Comparison of ENCODE assay signal across 8 cellular contexts in the genomic region with DNA sequence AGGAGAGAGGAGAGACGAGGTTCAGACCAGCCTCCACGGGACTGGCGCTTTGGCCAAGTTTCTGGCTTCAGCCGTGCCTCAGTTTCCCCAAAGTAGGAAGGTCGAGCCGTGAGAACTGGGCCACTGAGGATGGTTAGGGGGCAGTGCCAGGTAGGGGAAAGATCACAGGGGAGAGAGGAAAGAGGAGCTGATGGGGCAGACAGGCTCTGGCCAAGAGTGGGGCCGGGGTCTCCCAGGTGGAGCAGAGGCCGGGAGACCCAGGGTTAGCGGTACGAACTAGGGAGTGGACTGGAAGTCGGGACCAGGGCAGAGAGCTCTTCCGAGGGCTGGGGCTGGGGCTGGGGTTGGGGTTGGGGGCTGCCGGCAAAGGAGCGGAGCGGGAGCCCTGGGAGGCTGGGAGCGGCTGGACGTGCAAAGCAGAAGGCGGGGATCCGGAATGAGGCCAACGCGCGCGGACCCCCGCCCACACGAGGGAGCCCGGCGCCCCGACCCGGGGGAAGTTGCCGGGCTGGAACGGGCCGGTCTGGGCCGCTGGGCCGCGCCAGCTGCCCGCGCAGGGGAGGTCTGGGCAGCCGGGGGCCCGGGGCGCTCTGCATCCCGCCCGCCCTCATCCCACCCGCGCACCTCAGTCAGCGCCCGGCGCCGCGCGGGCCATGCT. TPM values are rescaled to one million over a fixed set of nuclear protein-coding genes. Genes with fewer than 3 reads are reported as not detected.
DNase-seq lines count a peak whose midpoint lies in the region; ATAC-seq and TF ChIP-seq lines count a peak whose summit lies in the region.

No MANE protein-coding gene starts in this region.

- H3K27ac ChIP-seq in brain microvascular endothelial cell (peak overlapping the region; percentile 89), lung (ENCODE audit: low read depth in 1 of 2, low read length in 1 of 2) (peak overlapping the region; percentile 64 to 85), upper lobe of right lung (peak overlapping the region; percentile 77)

- in situ Hi-C loops in brain microvascular endothelial cell (cut with HindIII; ENCODE audit: low pct_ligation_motif_present, low sequenced_read_pairs), result no loop called here

- H3K36me3 ChIP-seq in GM06990 (ENCODE audit: control insufficient read depth, insufficient read depth, low read length) (peaks cover 1% of the 10 kb centered on the region), brain microvascular endothelial cell (replicated peaks) (peaks cover 7% of the 10 kb centered on the region), lung (ENCODE audit: control insufficient read depth in 2 of 2, insufficient read depth in 2 of 2, low read length in 2 of 2) (peaks cover 0 to 3% of the 10 kb centered on the region in 2 donors), upper lobe of right lung (no peaks in the 10 kb centered on the region)

- DNase-seq in GM06990 (ENCODE audit: extremely low read depth, insufficient read length), result no peak
- peak; percentile 45 for DNase-seq in HK-2 (ENCODE audit: unreplicated experiment)
- DNase-seq in brain microvascular endothelial cell, result no peak
- DNase-seq in lung (ENCODE audit: low spot score), result no peak
- no peak for DNase-seq in upper lobe of right lung
- DNase-seq in stimulated activated CD4-positive, alpha-beta T cell treated with anti-CD3 and anti-CD28 coated beads, Interleukin-4, amount 100 ng/mL, for 4 hours, result no peak
- DNase-seq in mesenteric fat pad (ENCODE audit: low spot score), result no peak
- no peak for DNase-seq in GM10266 (ENCODE audit: extremely low spot score)

- H3K9me3 ChIP-seq in lung (ENCODE audit: control insufficient read depth in 2 of 2, insufficient read depth in 1 of 2, low read length in 1 of 2), result no peaks in the 10 kb centered on the region
- H3K9me3 ChIP-seq in upper lobe of right lung, result no peaks in the 10 kb centered on the region

- 1 to 2% methylated on average over 25 to 50 of the region's 50 CpGs for WGBS in lung, 2 donors

- H3K4me1 ChIP-seq in lung (ENCODE audit: control insufficient read depth in 2 of 2, insufficient read depth in 2 of 2, low read length in 2 of 2) (peaks cover 11 to 19% of the 10 kb centered on the region in 2 donors), upper lobe of right lung (peaks cover 42% of the 10 kb centered on the region)

- H3K27me3 ChIP-seq in GM06990 (replicated peaks; ENCODE audit: control insufficient read depth, insufficient read depth, low read length), result no peaks in the 10 kb centered on the region
- no peaks in the 10 kb centered on the region for H3K27me3 ChIP-seq in brain microvascular endothelial cell (replicated peaks)
- H3K27me3 ChIP-seq in lung (ENCODE audit: control insufficient read depth, insufficient read depth), result no peaks in the 10 kb centered on the region
- H3K27me3 ChIP-seq in upper lobe of right lung, result no peaks in the 10 kb centered on the region

- TF ChIP-seq CTCF in GM06990 (IDR thresholded peaks at IDR 0.05; ENCODE audit: insufficient read depth, low read length, poor library complexity, severe bottlenecking) (no peak), brain microvascular endothelial cell (IDR thresholded peaks at IDR 0.05; ENCODE audit: low read depth, low read length, missing control alignments) (no peak), lung (IDR thresholded peaks at IDR 0.05; ENCODE audit: control extremely low read depth, extremely low read depth) (no peak), upper lobe of right lung (IDR thresholded peaks at IDR 0.05) (no peak), GM10266 (IDR thresholded peaks at IDR 0.05; ENCODE audit: control insufficient read depth, insufficient read depth, low read depth, missing control alignments) (no peak)

- H3K4me3 ChIP-seq in GM06990 (replicated peaks; ENCODE audit: low read depth, low read length) (peak overlapping the region; percentile 93), brain microvascular endothelial cell (ENCODE audit: low read depth, low read length) (peak overlapping the region; percentile 96), lung (peak overlapping the region; percentile 79), upper lobe of right lung (peak overlapping the region; percentile 78)

- ATAC-seq in lung (ENCODE audit: insufficient read depth, low FRiP score) (no peak), upper lobe of right lung (no peak)

- intact Hi-C loops in upper lobe of right lung (cut with DNase I), result loop anchor here (10.0 kb wide), 1 partner anchor 54 kb away; no protein-coding TSS in a partner anchor

RNA-seq across cellular contexts. Expression of a gene that starts 0.4 kb away (rescaled TPM):
- total RNA-seq in lung (10 to 100 TPM; 33.4 to 37.0 TPM), upper lobe of right lung (30.9 TPM), mesenteric fat pad (25.9 TPM)
- 10 to 100 TPM in 1 of 2 donors, 1 to 10 TPM in 1; 8.4 to 27.5 TPM for polyA plus RNA-seq in lung

RNA-seq across cellular contexts. Expression of a gene that starts 15.9 kb away (rescaled TPM):
- total RNA-seq in lung, result 10 to 100 TPM; 13.7 to 24.1 TPM
- polyA plus RNA-seq in lung, result 10 to 100 TPM; 12.0 to 14.7 TPM
- 26.0 TPM for total RNA-seq in upper lobe of right lung
- total RNA-seq in mesenteric fat pad, result 11.5 TPM
